2 cellular contexts compared by ENCODE assay signal in genomic region chr9:95096807-95097206, GRCh38.
TF ChIP-seq lines count a peak whose summit lies in the region.

No MANE protein-coding gene starts in this region.

TF ChIP-seq in HCT116, 20 proteins besides CTCF, POLR2A, EP300 and RAD21:
- TF ChIP-seq ELF1 (IDR thresholded peaks at IDR 0.05; ENCODE audit: borderline replicate concordance, low read depth) = no peak
- no peak for TF ChIP-seq TCF7L2 (IDR thresholded peaks at IDR 0.05; ENCODE audit: borderline replicate concordance, extremely low read depth, insufficient read depth, insufficient read length)
- TF ChIP-seq FOSL1 (IDR thresholded peaks at IDR 0.05; ENCODE audit: low read depth) = no peak
- TF ChIP-seq ZFX (IDR thresholded peaks at IDR 0.05) = no peak
- no peak for TF ChIP-seq EGR1 (IDR thresholded peaks at IDR 0.05; ENCODE audit: low read depth)
- TF ChIP-seq REST (IDR thresholded peaks at IDR 0.05; ENCODE audit: low read depth) = no peak
- no peak for TF ChIP-seq JUND (IDR thresholded peaks at IDR 0.05)
- no peak for TF ChIP-seq SRF (IDR thresholded peaks at IDR 0.05; ENCODE audit: low read depth)
- no peak for TF ChIP-seq EZH2phosphoT487 (IDR thresholded peaks at IDR 0.05; ENCODE audit: borderline replicate concordance)
- TF ChIP-seq YY1 (IDR thresholded peaks at IDR 0.05; ENCODE audit: extremely low read depth, insufficient replicate concordance, low read depth, low read length) = no peak
- TF ChIP-seq CEBPB (IDR thresholded peaks at IDR 0.05; ENCODE audit: low read depth) = no peak
- no peak for TF ChIP-seq EZH2 (IDR thresholded peaks at IDR 0.05)
- TF ChIP-seq POLR2AphosphoS5 (IDR thresholded peaks at IDR 0.05; ENCODE audit: low read depth, low read length) = no peak
- TF ChIP-seq MAX (IDR thresholded peaks at IDR 0.05) = no peak
- TF ChIP-seq ZNF274 (IDR thresholded peaks at IDR 0.05; ENCODE audit: low read depth, low read length) = no peak
- no peak for TF ChIP-seq CBX3 (IDR thresholded peaks at IDR 0.05; ENCODE audit: low read depth)
- TF ChIP-seq ZBTB33 (IDR thresholded peaks at IDR 0.05; ENCODE audit: extremely low read depth, insufficient replicate concordance, low read length) = no peak
- no peak for TF ChIP-seq SIN3A (IDR thresholded peaks at IDR 0.05; ENCODE audit: low read depth)
- no peak for TF ChIP-seq ATF3 (IDR thresholded peaks at IDR 0.05)
- TF ChIP-seq SP1 (IDR thresholded peaks at IDR 0.05; ENCODE audit: low read depth) = no peak

TF ChIP-seq in K562, 482 proteins besides CTCF, POLR2A, EP300 and RAD21:
- TF ChIP-seq CEBPB (tag; IDR thresholded peaks at IDR 0.05) (peak; percentile 70), ZNF740 (CRISPR knock-in tag; IDR thresholded peaks at IDR 0.05) (0 out of 2 replicates have a peak, but pooled peaks have one; percentile 56), ZNF740 (tag; IDR thresholded peaks at IDR 0.05) (no peak), HSF4 (CRISPR knock-in tag; IDR thresholded peaks at IDR 0.05; ENCODE audit: borderline replicate concordance) (no peak), CEBPG (CRISPR knock-in tag; IDR thresholded peaks at IDR 0.05) (peak; percentile 43; the same call in 1 of the 2 replicates), CEBPG (tag; conservative IDR thresholded peaks at IDR 0.05 in 1 of 2, IDR thresholded peaks at IDR 0.05 in 1 of 2) (0 out of 4 replicates have a peak, but pooled peaks of 1 of the 2 experiments have one; percentile 24)
